ENCODE assay signal across 8 cellular contexts in genomic region chr6:36196049-36196879, GRCh38. TPM values are rescaled to one million over a fixed set of nuclear protein-coding genes. Genes with fewer than 3 reads are reported as not detected.
DNase-seq lines count a peak whose midpoint lies in the region; ATAC-seq and TF ChIP-seq lines count a peak whose summit lies in the region.

BRPF3 (plus strand) TSS chr6:36196744; CDS start chr6:36200323, 3,579 bp downstream.

- peak within 1 kb of the TSS; percentile 96 for H3K27ac ChIP-seq in 22Rv1

- TF ChIP-seq CTCF in 22Rv1 (IDR thresholded peaks at IDR 0.05) (peak; percentile 84), kidney epithelial cell (IDR thresholded peaks at IDR 0.05; ENCODE audit: insufficient read depth, low read length, poor library complexity, severe bottlenecking) (no peak)

- H3K36me3 ChIP-seq in kidney epithelial cell (ENCODE audit: control insufficient read depth, insufficient read depth, low read length), result peaks cover 1% of the 10 kb centered on the region

- peak within 1 kb of the TSS; percentile 53 for H3K4me3 ChIP-seq in kidney epithelial cell (ENCODE audit: low read depth, low read length)

- H3K27me3 ChIP-seq in kidney epithelial cell (ENCODE audit: control insufficient read depth, insufficient read depth, low read length), result no peaks in the 10 kb centered on the region

- ATAC-seq in GM18511 (IDR thresholded peaks at IDR 0.05; ENCODE audit: unreplicated experiment), result peak; percentile 61
- peak; percentile 59 for ATAC-seq in HG03097 (IDR thresholded peaks at IDR 0.05; ENCODE audit: low FRiP score, unreplicated experiment)

- DNase-seq in NCI-H2227 treated with DMSO at 0.1 percent for 48 hours (lab: John Stamatoyannopoulos, UW), result peak; percentile 77
- DNase-seq in activated CD4-positive, CD25-positive, alpha-beta regulatory T cell treated with anti-CD3 and anti-CD28 coated beads, Interleukin-2, amount 50 U/mL, for 72 hours, result peak; percentile 83
- peak; percentile 80 for DNase-seq in cerebellum (ENCODE audit: low spot score)
- DNase-seq in kidney epithelial cell (ENCODE audit: low read depth), result peak; percentile 7
- peak; percentile 64 to 68 for DNase-seq in stimulated activated CD4-positive, alpha-beta T cell treated with anti-CD3 and anti-CD28 coated beads, Interleukin-15, amount 100 ng/mL, for 1 hour (ENCODE audit: low read depth in 1 of 2, low spot score in 1 of 2)

RNA-seq across cellular contexts. Expression of gene BRPF3, which starts in this region (rescaled TPM):
- total RNA-seq in cerebellum, result 27.7 TPM
- total RNA-seq in kidney epithelial cell, result 16.6 and 19.2 TPM in 2 replicates

Comparison
In these comparisons a context has a peak if more than half of its experiments do, and no peak if none do; other contexts are left out.
1. Peak in every context shown above with its lines: DNase-seq, ATAC-seq, H3K4me3 ChIP-seq and H3K27ac ChIP-seq.
2. DNase-seq: peak in every context shown above with its lines; median percentile 83 in activated CD4-positive, CD25-positive, alpha-beta regulatory T cell treated with anti-CD3 and anti-CD28 coated beads, Interleukin-2, amount 50 U/mL, for 72 hours; 80 in cerebellum; 77 in NCI-H2227 treated with DMSO at 0.1 percent for 48 hours; 66 in stimulated activated CD4-positive, alpha-beta T cell treated with anti-CD3 and anti-CD28 coated beads, Interleukin-15, amount 100 ng/mL, for 1 hour; 7 in kidney epithelial cell.